24 cellular contexts compared by ENCODE assay signal in genomic region chr1:180639871-180640270, GRCh38. TPM values are rescaled to one million over a fixed set of nuclear protein-coding genes. Genes with fewer than 3 reads are reported as not detected.
A peak's percentile ranks its signal among the peaks of the same experiment; 100 is the strongest.
DNase-seq lines count a peak whose midpoint lies in the region; ATAC-seq and FAIRE-seq lines count a peak whose summit lies in the region.
"Had no signal": no experiment of that assay in that cellular context is flagged by ENCODE, and none has a peak within 500 bp of the region (broad histone marks: within the 10 kb centered on the region; RNA-seq: fewer than 3 reads in every experiment).

No MANE protein-coding gene starts in this region.

- H3K36me3 ChIP-seq in Karpas-422 (ENCODE audit: insufficient read depth, low read length) (no peaks in the 10 kb centered on the region), mesendoderm (ENCODE audit: control insufficient read depth, insufficient read depth, low read length) (no peaks in the 10 kb centered on the region)

- H3K79me1 ChIP-seq in mesendoderm (ENCODE audit: low read length), result no peaks in the 10 kb centered on the region

- no peak overlapping the region for H3K9ac ChIP-seq in Karpas-422 (ENCODE audit: low read length)
- no peak overlapping the region for H3K9ac ChIP-seq in mesendoderm (ENCODE audit: low read length)

- no peak overlapping the region for H2BK120ac ChIP-seq in mesendoderm (ENCODE audit: low read depth, low read length)

- no peak overlapping the region for H3K4ac ChIP-seq in mesendoderm (ENCODE audit: low read depth, low read length)

- no peak overlapping the region for H3K23ac ChIP-seq in mesendoderm (ENCODE audit: low read length)

- no peaks in the 10 kb centered on the region for H3K9me2 ChIP-seq in Karpas-422 (replicated peaks; ENCODE audit: insufficient read depth, low read length)

- H3K56ac ChIP-seq in mesendoderm (ENCODE audit: low read length), result no peak overlapping the region

- no peak overlapping the region for H2BK15ac ChIP-seq in mesendoderm (replicated peaks; ENCODE audit: low read depth)

- H3K27me3 ChIP-seq in Karpas-422 (ENCODE audit: low read length) (no peaks in the 10 kb centered on the region), mesendoderm (ENCODE audit: insufficient read depth, low read length, poor library complexity) (no peaks in the 10 kb centered on the region)

- H3K79me2 ChIP-seq in Karpas-422 (ENCODE audit: low read length) (peaks cover 57% of the 10 kb centered on the region), mesendoderm (ENCODE audit: control insufficient read depth, insufficient read depth, low read length) (peaks cover 2% of the 10 kb centered on the region)

- H3K4me1 ChIP-seq in Karpas-422 (ENCODE audit: low read length) (peaks cover 32% of the 10 kb centered on the region), mesendoderm (ENCODE audit: control insufficient read depth, low read depth, low read length) (peaks cover 3% of the 10 kb centered on the region)

- DNase-seq in left ventricle myocardium superior (no peak), left cardiac atrium (no peak), Karpas-422 (no peak), mesendoderm (peak; percentile 85), NCI-H1417 treated with DMSO at 0.1 percent for 48 hours (lab: John Stamatoyannopoulos, UW) (no peak), RCC 7860 (ENCODE audit: low spot score) (no peak)
- DNase-seq: C1 segment of cervical spinal cord; CD4-positive, alpha-beta memory T cell; COR-L47; DMS153; DND-41; KG1; MM.1S; NCI-H1694; NCI-H2029 treated with DMSO at 0.1 percent for 48 hours; NCI-H2227 treated with DMSO at 0.1 percent for 48 hours; NCI-H510A; NCI-H748 treated with DMSO at 0.1 percent for 48 hours; NK-92 treated with Interleukin-12 subunit alpha and Interleukin-12 subunit beta, amount 100 ng/mL, for 24 hours; PC-3; SHP77; T-cell had no signal

- H2BK5ac ChIP-seq in mesendoderm (ENCODE audit: low read length), result no peak overlapping the region

- H4K20me1 ChIP-seq in Karpas-422 (ENCODE audit: insufficient read depth, low read depth, low read length), result no peaks in the 10 kb centered on the region

- H4K8ac ChIP-seq in mesendoderm (ENCODE audit: low read depth, low read length), result no peak overlapping the region

- intact Hi-C loops in left ventricle myocardium superior (cut with micrococcal nuclease), result loop anchor here (10.0 kb wide), 2 partner anchors 105 to 215 kb away; no protein-coding TSS in a partner anchor
- intact Hi-C loops in left cardiac atrium (cut with DNase I), result loop anchor here in 1 of 2 donors (10.0 kb wide), 2 partner anchors 105 to 215 kb away; no protein-coding TSS in a partner anchor

- no peak overlapping the region for H2AK5ac ChIP-seq in mesendoderm (ENCODE audit: low read length)

- no peaks in the 10 kb centered on the region for H3K9me3 ChIP-seq in Karpas-422 (ENCODE audit: low read length)

- FAIRE-seq in RCC 7860 (lab: Jason Lieb, UNC), result no peak
- FAIRE-seq: GM12892 had no signal

- no peak overlapping the region for H4K5ac ChIP-seq in mesendoderm (ENCODE audit: low read length)

- no peak overlapping the region for H2AFZ ChIP-seq in Karpas-422 (ENCODE audit: low read length)

- no peak overlapping the region for H3K4me3 ChIP-seq in Karpas-422 (ENCODE audit: low read length)
- no peak overlapping the region for H3K4me3 ChIP-seq in mesendoderm (ENCODE audit: low read length)

- ATAC-seq in left ventricle myocardium superior (peak; percentile 11), left cardiac atrium (no peak), HG03196 (IDR thresholded peaks at IDR 0.05; ENCODE audit: unreplicated experiment) (no peak)
- ATAC-seq: PC-3, T-cell had no signal

- H3K4me2 ChIP-seq in Karpas-422 (ENCODE audit: low read depth, low read length, poor library complexity, severe bottlenecking), result peak overlapping the region; percentile 3
- no peak overlapping the region for H3K4me2 ChIP-seq in mesendoderm (ENCODE audit: low read length)

- H3K27ac ChIP-seq in Karpas-422 (ENCODE audit: low read length) (0 out of 2 replicates have a peak overlapping the region, but pooled peaks have one; percentile 15), mesendoderm (ENCODE audit: low read depth, low read length) (no peak overlapping the region)

- H3K18ac ChIP-seq in mesendoderm (ENCODE audit: low read length), result no peak overlapping the region

RNA-seq across cellular contexts. Expression of gene XPR1, which starts 8.0 kb away (rescaled TPM):
- total RNA-seq in left ventricle myocardium superior, result 43.8 TPM
- 10 to 100 TPM; 20.5 to 25.4 TPM for total RNA-seq in left cardiac atrium
- 18.2 and 38.3 TPM in 2 replicates for total RNA-seq in Karpas-422 (2014; rRNA removed; shearing (Covaris generic); ENCODE audit: low replicate concordance)
- 23.5 TPM for polyA plus RNA-seq in mesendoderm (2013, experiment 1 of 2)
- polyA plus RNA-seq in mesendoderm (2013, experiment 2 of 2), result 23.4 TPM
